8 cellular contexts compared by ENCODE assay signal in genomic region chr14:89617142-89617460, GRCh38.
DNase-seq lines count a peak whose midpoint lies in the region; ATAC-seq and TF ChIP-seq lines count a peak whose summit lies in the region.

No MANE protein-coding gene starts in this region.

- H3K36me3 ChIP-seq in SK-N-SH (replicated peaks in 1 of 2; ENCODE audit: control insufficient read depth in 1 of 2, insufficient read depth in 2 of 2, low read length in 1 of 2) = no peaks in the 10 kb centered on the region
- no peaks in the 10 kb centered on the region for H3K36me3 ChIP-seq in iPS-15b (ENCODE audit: control insufficient read depth, insufficient read depth, low read length)

- H3K27ac ChIP-seq in SK-N-SH (ENCODE audit: low read depth in 2 of 2, low read length in 1 of 2) = peak overlapping the region; percentile 80 to 82

- DNase-seq in SK-N-SH (no peak), WTC11 (ENCODE audit: low spot score) (no peak), CD1c-positive myeloid dendritic cell (ENCODE audit: extremely low spot score) (no peak), Kasumi-1 (lab: John Stamatoyannopoulos, UW) (no peak)
- no peak for DNase-seq in stimulated activated naive B cell treated with anti-CD40 and anti-IgM and Interleukin-4, amounts not matched to agents 10 μg/mL and 1 μg/mL and 100 μg/mL, for 72 hours
- no peak for DNase-seq in stimulated activated CD4-positive, alpha-beta T cell treated with anti-CD3 and anti-CD28 coated beads, Interleukin-4, amount 100 ng/mL, for 24 hours

- H3K4me2 ChIP-seq in SK-N-SH = peak overlapping the region; percentile 79

- H3K4me1 ChIP-seq in SK-N-SH (ENCODE audit: control insufficient read depth in 1 of 2, insufficient read depth in 2 of 2, low read depth in 1 of 2, low read length in 1 of 2) = peaks cover 5 to 17% of the 10 kb centered on the region in 2 experiments; a peak in 2 of 4 replicates
- H3K4me1 ChIP-seq in iPS-15b (ENCODE audit: control insufficient read depth, insufficient read depth, low read length) = peaks cover 41% of the 10 kb centered on the region

- no peaks in the 10 kb centered on the region for H3K9me3 ChIP-seq in SK-N-SH
- H3K9me3 ChIP-seq in iPS-15b (ENCODE audit: control insufficient read depth, insufficient read depth, low read length) = no peaks in the 10 kb centered on the region

- no peaks in the 10 kb centered on the region for H3K9me3 Mint-ChIP-seq in WTC11
- H3K9me3 Mint-ChIP-seq in stimulated activated naive B cell treated with anti-CD40 and anti-IgM and Interleukin-4, amounts not matched to agents 10 μg/mL and 1 μg/mL and 100 μg/mL, for 72 hours = no peaks in the 10 kb centered on the region

- ATAC-seq in SK-N-SH treated with all-trans-retinoic acid at 6 μM for 48 hours (no peak), WTC11 (no peak)
- no peak for ATAC-seq in stimulated activated naive B cell treated with anti-CD40 and anti-IgM and Interleukin-4, amounts not matched to agents 10 μg/mL and 1 μg/mL and 100 μg/mL, for 72 hours (replicated peaks)

- TF ChIP-seq RAD21 in SK-N-SH (IDR thresholded peaks at IDR 0.05; ENCODE audit: low read length) = no peak

- H4K20me1 ChIP-seq in SK-N-SH (ENCODE audit: insufficient read depth) = no peaks in the 10 kb centered on the region

- H3K36me3 Mint-ChIP-seq in WTC11 = peaks cover 3% of the 10 kb centered on the region
- peaks cover 10 to 14% of the 10 kb centered on the region in 2 donors for H3K36me3 Mint-ChIP-seq in stimulated activated naive B cell treated with anti-CD40 and anti-IgM and Interleukin-4, amounts not matched to agents 10 μg/mL and 1 μg/mL and 100 μg/mL, for 72 hours

- no peaks in the 10 kb centered on the region for H3K9me2 ChIP-seq in SK-N-SH

- peaks cover 73% of the 10 kb centered on the region for H3K4me1 Mint-ChIP-seq in WTC11
- H3K4me1 Mint-ChIP-seq in stimulated activated naive B cell treated with anti-CD40 and anti-IgM and Interleukin-4, amounts not matched to agents 10 μg/mL and 1 μg/mL and 100 μg/mL, for 72 hours = peaks cover 52 to 87% of the 10 kb centered on the region in 2 donors

- H3K9ac ChIP-seq in SK-N-SH = peak overlapping the region; percentile 91
- H3K9ac ChIP-seq in iPS-15b (ENCODE audit: low read depth, low read length) = peak overlapping the region; percentile 74

- H3K27me3 Mint-ChIP-seq in WTC11 (ENCODE audit: low read depth) = no peaks in the 10 kb centered on the region
- no peaks in the 10 kb centered on the region for H3K27me3 Mint-ChIP-seq in stimulated activated naive B cell treated with anti-CD40 and anti-IgM and Interleukin-4, amounts not matched to agents 10 μg/mL and 1 μg/mL and 100 μg/mL, for 72 hours

- peak overlapping the region; percentile 82 for H3K4me3 Mint-ChIP-seq in WTC11
- H3K4me3 Mint-ChIP-seq in stimulated activated naive B cell treated with anti-CD40 and anti-IgM and Interleukin-4, amounts not matched to agents 10 μg/mL and 1 μg/mL and 100 μg/mL, for 72 hours = peak overlapping the region; percentile 93 to 95

- no peaks in the 10 kb centered on the region for H3F3A ChIP-seq in SK-N-SH (replicated peaks; ENCODE audit: insufficient read depth)

- POLR2A ChIA-PET in SK-N-SH (lab: Yijun Ruan, JAX) (no interaction called here), WTC11 (lab: Charles Lee) (no interaction called here)

- peak overlapping the region; percentile 92 for H3K27ac Mint-ChIP-seq in WTC11
- H3K27ac Mint-ChIP-seq in stimulated activated naive B cell treated with anti-CD40 and anti-IgM and Interleukin-4, amounts not matched to agents 10 μg/mL and 1 μg/mL and 100 μg/mL, for 72 hours = peak overlapping the region; percentile 94

- TF ChIP-seq EP300 in SK-N-SH (IDR thresholded peaks at IDR 0.05; ENCODE audit: borderline replicate concordance in 1 of 2, low read depth in 1 of 2, low read length in 1 of 2) = no peak

- CTCF ChIA-PET in SK-N-SH (lab: Yijun Ruan, JAX) = interaction anchor here (1.0 kb wide), 1 partner anchor 296 kb away, joined by 3 read pairs; no protein-coding TSS in a partner anchor
- CTCF ChIA-PET in WTC11 (lab: Charles Lee) = no interaction called here

- peaks cover 20% of the 10 kb centered on the region for H3K79me2 ChIP-seq in SK-N-SH (ENCODE audit: insufficient read depth)

- peak overlapping the region; percentile 73 to 86; a peak in 3 of 4 replicates for H3K4me3 ChIP-seq in SK-N-SH (ENCODE audit: low read depth in 2 of 2, low read length in 1 of 2)
- H3K4me3 ChIP-seq in iPS-15b (ENCODE audit: low read depth, low read length) = peak overlapping the region; percentile 83

- 18% methylated on average over 2 of the region's 2 CpGs for WGBS in SK-N-SH (ENCODE audit: low lambda C conversion rate)

- TF ChIP-seq CTCF in SK-N-SH (IDR thresholded peaks at IDR 0.05) (no peak), WTC11 (IDR thresholded peaks at IDR 0.05) (no peak)

- no peaks in the 10 kb centered on the region for H3K27me3 ChIP-seq in SK-N-SH (ENCODE audit: insufficient read depth)
- no peaks in the 10 kb centered on the region for H3K27me3 ChIP-seq in iPS-15b (ENCODE audit: control insufficient read depth, insufficient read depth, low read length)

- peak overlapping the region; percentile 79 for H2AFZ ChIP-seq in SK-N-SH (ENCODE audit: low read depth)

TF ChIP-seq in SK-N-SH, 30 proteins besides CTCF, POLR2A, EP300 and RAD21 (continues in another document):
- TF ChIP-seq NRF1 (IDR thresholded peaks at IDR 0.05; ENCODE audit: low read depth, low read length) (no peak), RFX5 (IDR thresholded peaks at IDR 0.05; ENCODE audit: low read length) (no peak), FOXJ3 (CRISPR knock-in tag; IDR thresholded peaks at IDR 0.05) (no peak), GATA2 (CRISPR knock-in tag; IDR thresholded peaks at IDR 0.05) (no peak), GABPA (IDR thresholded peaks at IDR 0.05; ENCODE audit: low read depth) (no peak), ZBTB33 (IDR thresholded peaks at IDR 0.05; ENCODE audit: borderline replicate concordance, low read depth) (no peak)

TF ChIP-seq in SK-N-SH treated with all-trans-retinoic acid at 6 μM for 48 hours, 23 proteins besides CTCF, POLR2A, EP300 and RAD21 (continues in another document):
- no peak for TF ChIP-seq CSDC2 (CRISPR knock-in tag; IDR thresholded peaks at IDR 0.05)
- no peak for TF ChIP-seq ZNF565 (CRISPR knock-in tag; conservative IDR thresholded peaks at IDR 0.05; ENCODE audit: low read depth)
- no peak for TF ChIP-seq TCF4 (CRISPR knock-in tag; IDR thresholded peaks at IDR 0.05; ENCODE audit: borderline replicate concordance)
- TF ChIP-seq GLIS3 (CRISPR knock-in tag; IDR thresholded peaks at IDR 0.05) = no peak
- no peak for TF ChIP-seq ESRRG (CRISPR knock-in tag; IDR thresholded peaks at IDR 0.05)
- TF ChIP-seq ZNF70 (CRISPR knock-in tag; IDR thresholded peaks at IDR 0.05) = no peak
- no peak for TF ChIP-seq ARNTL (CRISPR knock-in tag; IDR thresholded peaks at IDR 0.05; ENCODE audit: borderline replicate concordance, low read depth)

TF ChIP-seq in WTC11, 78 proteins besides CTCF, POLR2A, EP300 and RAD21 (continues in another document):
- no peak for TF ChIP-seq E2F5 (CRISPR knock-in tag; IDR thresholded peaks at IDR 0.05)
- TF ChIP-seq STAT6 (CRISPR knock-in tag; conservative IDR thresholded peaks at IDR 0.05; ENCODE audit: low read depth) = no peak
- TF ChIP-seq MAX (CRISPR knock-in tag; IDR thresholded peaks at IDR 0.05) = no peak
- no peak for TF ChIP-seq FOXP4 (CRISPR knock-in tag; IDR thresholded peaks at IDR 0.05)
- TF ChIP-seq GABPB1 (CRISPR knock-in tag; IDR thresholded peaks at IDR 0.05) = no peak
- TF ChIP-seq FOXP1 (CRISPR knock-in tag; IDR thresholded peaks at IDR 0.05; ENCODE audit: borderline replicate concordance) = no peak
- TF ChIP-seq NR2C2 (CRISPR knock-in tag; IDR thresholded peaks at IDR 0.05) = no peak
